Comparison of ENCODE assay signal across 8 cellular contexts in genomic region chr9:86354048-86354881, GRCh38. TPM values are rescaled to one million over a fixed set of nuclear protein-coding genes. Genes with fewer than 3 reads are reported as not detected.
A peak's percentile ranks its signal among the peaks of the same experiment; 100 is the strongest.
DNase-seq lines count a peak whose midpoint lies in the region; ATAC-seq, FAIRE-seq and TF ChIP-seq lines count a peak whose summit lies in the region.

TSS of gene TUT7 (minus strand) at chr9:86354410. CDS start at chr9:86353199, 1,211 bp downstream.

- H3K9ac ChIP-seq in astrocyte (ENCODE audit: low read length) (peak within 1 kb of the TSS; percentile 96), rectal smooth muscle tissue (ENCODE audit: low read length) (peak within 1 kb of the TSS; percentile 91)

- no peaks in the 10 kb centered on the region for H3K9me3 ChIP-seq in astrocyte (ENCODE audit: insufficient read depth, low read depth, low read length)
- no peaks in the 10 kb centered on the region for H3K9me3 ChIP-seq in vagina

- peak in 1 of 2 donors; percentile 77 for TF ChIP-seq POLR2A in vagina (IDR thresholded peaks at IDR 0.05)

- H3K27me3 Mint-ChIP-seq in astrocyte (ENCODE audit: low read depth, unreplicated experiment) = no peaks in the 10 kb centered on the region

- peak within 1 kb of the TSS; percentile 100 for H3K4me3 Mint-ChIP-seq in astrocyte (ENCODE audit: unreplicated experiment)

- H3K27ac Mint-ChIP-seq in astrocyte (ENCODE audit: unreplicated experiment) = peak within 1 kb of the TSS; percentile 98

- H3K36me3 ChIP-seq in astrocyte (ENCODE audit: insufficient read depth, low read length) = peaks cover 13% of the 10 kb centered on the region
- H3K36me3 ChIP-seq in rectal smooth muscle tissue (ENCODE audit: control insufficient read depth, insufficient read depth, low read length) = peaks cover 3% of the 10 kb centered on the region
- no peaks in the 10 kb centered on the region for H3K36me3 ChIP-seq in vagina

- peak within 1 kb of the TSS; percentile 88 for H3K4me3 ChIP-seq in astrocyte (ENCODE audit: insufficient read depth, low read depth, low read length)
- peak within 1 kb of the TSS; percentile 86 for H3K4me3 ChIP-seq in rectal smooth muscle tissue (ENCODE audit: low read length)
- peak within 1 kb of the TSS; percentile 53 to 98 for H3K4me3 ChIP-seq in vagina

- peaks cover 12% of the 10 kb centered on the region for H4K20me1 ChIP-seq in astrocyte (ENCODE audit: insufficient read depth, low read length)

- H3K36me3 Mint-ChIP-seq in astrocyte (ENCODE audit: low read depth, unreplicated experiment) = peaks cover 2% of the 10 kb centered on the region

- H3K79me2 ChIP-seq in astrocyte (ENCODE audit: insufficient read depth, low read length) = peaks cover 48% of the 10 kb centered on the region

- peaks cover 2% of the 10 kb centered on the region for H3K9me3 Mint-ChIP-seq in astrocyte (ENCODE audit: unreplicated experiment)

- TF ChIP-seq CTCF in astrocyte (IDR thresholded peaks at IDR 0.05; ENCODE audit: insufficient read depth, low read depth, low read length) = no peak
- peak in 1 of 3 experiments; percentile 18 for TF ChIP-seq CTCF in vagina (IDR thresholded peaks at IDR 0.05)

- ATAC-seq in GM18508 (IDR thresholded peaks at IDR 0.05; ENCODE audit: insufficient read depth, unreplicated experiment) = peak; percentile 56
- peak; percentile 74 for ATAC-seq in HG02973 (IDR thresholded peaks at IDR 0.05; ENCODE audit: unreplicated experiment)

- H2AFZ ChIP-seq in astrocyte (ENCODE audit: low read depth, low read length) = peak within 1 kb of the TSS; percentile 90

- H3K27ac ChIP-seq in astrocyte (ENCODE audit: low read depth, low read length) = peak within 1 kb of the TSS; percentile 94
- peak within 1 kb of the TSS; percentile 92 for H3K27ac ChIP-seq in rectal smooth muscle tissue (ENCODE audit: low read depth, low read length)
- peak within 1 kb of the TSS; percentile 96 for H3K27ac ChIP-seq in vagina

- FAIRE-seq in astrocyte (lab: Jason Lieb, UNC) = no peak

- peak; percentile 91 to 93 for DNase-seq in NCI-H1930 (lab: John Stamatoyannopoulos, UW)
- peak; percentile 86 for DNase-seq in T-helper 22 cell (ENCODE audit: low read depth)
- peak; percentile 93 for DNase-seq in astrocyte (ENCODE audit: low read depth)
- peak; percentile 91 for DNase-seq in hepatic stellate cell (ENCODE audit: low spot score)
- peak; percentile 94 to 97 for DNase-seq in vagina (ENCODE audit: extremely low spot score in 2 of 2)

- H3K27me3 ChIP-seq in astrocyte (ENCODE audit: insufficient read depth, low read length) (no peaks in the 10 kb centered on the region), rectal smooth muscle tissue (ENCODE audit: control insufficient read depth, insufficient read depth, low read length) (no peaks in the 10 kb centered on the region), vagina (no peaks in the 10 kb centered on the region)

- intact Hi-C loops in vagina (cut with DNase I) = no loop called here

- H3K4me1 Mint-ChIP-seq in astrocyte (ENCODE audit: low read depth, unreplicated experiment) = peaks cover 17% of the 10 kb centered on the region

- H3K4me1 ChIP-seq in astrocyte (ENCODE audit: insufficient read depth, low read length) = peaks cover 19% of the 10 kb centered on the region
- peaks cover 4% of the 10 kb centered on the region for H3K4me1 ChIP-seq in rectal smooth muscle tissue (ENCODE audit: control insufficient read depth, insufficient read depth, low read length)
- H3K4me1 ChIP-seq in vagina = peaks cover 49% of the 10 kb centered on the region

- H3K4me2 ChIP-seq in astrocyte (ENCODE audit: low read length) = peak within 1 kb of the TSS; percentile 87

RNA-seq across cellular contexts. Expression of gene TUT7, which starts in this region (rescaled TPM):
- total RNA-seq in astrocyte = 24.8 and 27.6 TPM in 2 replicates
- 72.4 TPM for total RNA-seq in vagina

Comparison
In these comparisons a context has a peak if more than half of its experiments do, and no peak if none do; other contexts are left out.
1. Peak in every context shown above with its lines: DNase-seq, ATAC-seq, H3K4me3 ChIP-seq and H3K27ac ChIP-seq.